In genomic region chr5:19626218-19626617, GRCh38 we compare ENCODE assay signal across 15 cellular contexts.
A peak's percentile ranks its signal among the peaks of the same experiment; 100 is the strongest.
DNase-seq lines count a peak whose midpoint lies in the region; ATAC-seq and TF ChIP-seq lines count a peak whose summit lies in the region.
"Had no signal": no experiment of that assay in that cellular context is flagged by ENCODE, and none has a peak within 500 bp of the region (broad histone marks: within the 10 kb centered on the region; RNA-seq: fewer than 3 reads in every experiment).

No MANE protein-coding gene starts in this region.

- H3K9me2 ChIP-seq in GM23338 (ENCODE audit: insufficient read depth) (0 out of 2 replicates have a peak, but pooled peaks cover 2% of the 10 kb centered on the region), SU-DHL-6 (replicated peaks; ENCODE audit: insufficient read depth, low read length) (no peaks in the 10 kb centered on the region), MM.1S (replicated peaks; ENCODE audit: insufficient read depth, low read length) (no peaks in the 10 kb centered on the region)

- POLR2A ChIA-PET in A673 (lab: Charles Lee; ENCODE audit: low non-redundant PET), result no interaction called here

- CTCF ChIA-PET in A673 (lab: Charles Lee), result no interaction called here

- TF ChIP-seq CTCF in GM23338 (conservative IDR thresholded peaks at IDR 0.05; ENCODE audit: low read depth in 2 of 2) (no peak), SU-DHL-6 (IDR thresholded peaks at IDR 0.05; ENCODE audit: insufficient read depth, low read length, poor library complexity, severe bottlenecking) (no peak), A673 (conservative IDR thresholded peaks at IDR 0.05; ENCODE audit: low read depth, low read length) (no peak), MM.1S (IDR thresholded peaks at IDR 0.05; ENCODE audit: low read length) (no peak)

- no peak for ATAC-seq in GM23338
- ATAC-seq: HCT116, HepG2 had no signal

- H3K79me2 ChIP-seq in GM23338 (replicated peaks; ENCODE audit: insufficient read depth), result no peaks in the 10 kb centered on the region
- no peaks in the 10 kb centered on the region for H3K79me2 ChIP-seq in SU-DHL-6 (ENCODE audit: insufficient read depth, low read length)
- H3K79me2 ChIP-seq in MM.1S (ENCODE audit: low read length), result no peaks in the 10 kb centered on the region

- H3K27me3 Mint-ChIP-seq in GM23338 (ENCODE audit: insufficient read depth, low read depth, poor library complexity), result peaks cover 2% of the 10 kb centered on the region

- H3K4me1 Mint-ChIP-seq in GM23338, result no peaks in the 10 kb centered on the region
- H3K4me1 Mint-ChIP-seq: CD14-positive monocyte; CD8-positive, alpha-beta memory T cell had no signal

- H4K20me1 ChIP-seq in GM23338 (replicated peaks; ENCODE audit: insufficient read depth) (no peaks in the 10 kb centered on the region), SU-DHL-6 (ENCODE audit: low read depth, low read length) (no peaks in the 10 kb centered on the region), MM.1S (ENCODE audit: insufficient read depth, low read length) (no peaks in the 10 kb centered on the region)

- H3K4me2 ChIP-seq in GM23338 (no peak overlapping the region), SU-DHL-6 (ENCODE audit: low read depth, low read length, poor library complexity, severe bottlenecking) (no peak overlapping the region), MM.1S (ENCODE audit: low read depth, low read length) (no peak overlapping the region)
- H3K4me2 ChIP-seq: KMS-11 had no signal

- H3K9ac ChIP-seq in SU-DHL-6 (ENCODE audit: low read length) (no peak overlapping the region), MM.1S (ENCODE audit: low read length) (no peak overlapping the region)
- H3K9ac ChIP-seq: KMS-11 had no signal

- DNase-seq in GM23338 (ENCODE audit: low spot score) (no peak), fibroblast of peridontal ligament (ENCODE audit: extremely low read depth) (peak; percentile 0), iPS-NIHi7 (ENCODE audit: extremely low spot score) (no peak), A673 (ENCODE audit: low spot score) (no peak), MM.1S (no peak), GOT3 (lab: John Stamatoyannopoulos, UW) (no peak)
- DNase-seq: Caco-2; CD8-positive, alpha-beta memory T cell; DND-41; GF-D8 had no signal

- H3K4me1 ChIP-seq in GM23338 (ENCODE audit: insufficient read depth), result no peaks in the 10 kb centered on the region
- no peaks in the 10 kb centered on the region for H3K4me1 ChIP-seq in A673 (ENCODE audit: insufficient read depth, low read length, poor library complexity, severe bottlenecking)
- H3K4me1 ChIP-seq in MM.1S (ENCODE audit: low read length), result no peaks in the 10 kb centered on the region
- H3K4me1 ChIP-seq: Caco-2 had no signal

- no peak overlapping the region for H3K27ac ChIP-seq in GM23338 (ENCODE audit: low read depth)
- no peak overlapping the region for H3K27ac ChIP-seq in SU-DHL-6 (ENCODE audit: low read depth, low read length)
- H3K27ac ChIP-seq in A673 (ENCODE audit: low read depth, low read length, poor library complexity, severe bottlenecking), result no peak overlapping the region
- H3K27ac ChIP-seq in MM.1S (ENCODE audit: low read length), result no peak overlapping the region
- H3K27ac ChIP-seq: KMS-11 had no signal

- BruUV-seq in A673 (replicated peaks; lab: Mats Ljungman, UMichigan), result no TSS peak

- no peaks in the 10 kb centered on the region for H3K36me3 Mint-ChIP-seq in GM23338 (ENCODE audit: low read depth)
- H3K36me3 Mint-ChIP-seq: CD14-positive monocyte; CD8-positive, alpha-beta memory T cell had no signal

- H3K9me3 ChIP-seq in SU-DHL-6 (ENCODE audit: insufficient read depth, low read length), result no peaks in the 10 kb centered on the region
- H3K9me3 ChIP-seq in A673 (ENCODE audit: low read depth, low read length, poor library complexity, severe bottlenecking), result no peaks in the 10 kb centered on the region
- no peaks in the 10 kb centered on the region for H3K9me3 ChIP-seq in MM.1S (replicated peaks; ENCODE audit: insufficient read depth, low read length)
- H3K9me3 ChIP-seq: Caco-2 had no signal

- intact Hi-C loops in A673 (cut with micrococcal nuclease; ENCODE audit: unreplicated experiment), result no loop called here

- no peak overlapping the region for H3K4me3 Mint-ChIP-seq in GM23338
- H3K4me3 Mint-ChIP-seq: CD14-positive monocyte; CD8-positive, alpha-beta memory T cell had no signal

- H3K27me3 ChIP-seq in GM23338 (ENCODE audit: insufficient read depth), result no peaks in the 10 kb centered on the region
- no peaks in the 10 kb centered on the region for H3K27me3 ChIP-seq in SU-DHL-6 (ENCODE audit: low read length)
- no peaks in the 10 kb centered on the region for H3K27me3 ChIP-seq in A673 (replicated peaks; ENCODE audit: insufficient read depth, low read depth, low read length, poor library complexity)
- H3K27me3 ChIP-seq in MM.1S (replicated peaks; ENCODE audit: insufficient read depth, low read length), result no peaks in the 10 kb centered on the region

- H3K36me3 ChIP-seq in GM23338 (ENCODE audit: insufficient read depth) (no peaks in the 10 kb centered on the region), SU-DHL-6 (ENCODE audit: low read length) (no peaks in the 10 kb centered on the region), A673 (ENCODE audit: insufficient read depth, low read length, poor library complexity, severe bottlenecking) (no peaks in the 10 kb centered on the region), MM.1S (replicated peaks; ENCODE audit: insufficient read depth, low read length) (no peaks in the 10 kb centered on the region)

- H3K4me3 ChIP-seq in GM23338 (no peak overlapping the region), SU-DHL-6 (ENCODE audit: insufficient read depth, low read length, poor library complexity, severe bottlenecking) (no peak overlapping the region), A673 (ENCODE audit: low read depth, low read length, poor library complexity, severe bottlenecking) (no peak overlapping the region), MM.1S (ENCODE audit: low read length) (no peak overlapping the region)

- H3K9me3 Mint-ChIP-seq in GM23338, result no peaks in the 10 kb centered on the region

- H3F3A ChIP-seq in GM23338 (replicated peaks; ENCODE audit: low read depth) (no peaks in the 10 kb centered on the region), SU-DHL-6 (ENCODE audit: insufficient read depth) (no peaks in the 10 kb centered on the region), MM.1S (ENCODE audit: insufficient read depth, low read length) (no peaks in the 10 kb centered on the region)

- 0 out of 2 replicates have a peak overlapping the region, but pooled peaks have one; percentile 44 for H2AFZ ChIP-seq in GM23338
- peak overlapping the region; percentile 65 for H2AFZ ChIP-seq in SU-DHL-6 (ENCODE audit: low read depth, low read length, severe bottlenecking)
- no peak overlapping the region for H2AFZ ChIP-seq in MM.1S (ENCODE audit: low read length)

- no peak overlapping the region for H3K27ac Mint-ChIP-seq in GM23338
- H3K27ac Mint-ChIP-seq: CD14-positive monocyte; CD8-positive, alpha-beta memory T cell had no signal

TF ChIP-seq in GM23338, 12 proteins besides CTCF, POLR2A, EP300 and RAD21 (continues in another document):
- TF ChIP-seq, protein P1, sequence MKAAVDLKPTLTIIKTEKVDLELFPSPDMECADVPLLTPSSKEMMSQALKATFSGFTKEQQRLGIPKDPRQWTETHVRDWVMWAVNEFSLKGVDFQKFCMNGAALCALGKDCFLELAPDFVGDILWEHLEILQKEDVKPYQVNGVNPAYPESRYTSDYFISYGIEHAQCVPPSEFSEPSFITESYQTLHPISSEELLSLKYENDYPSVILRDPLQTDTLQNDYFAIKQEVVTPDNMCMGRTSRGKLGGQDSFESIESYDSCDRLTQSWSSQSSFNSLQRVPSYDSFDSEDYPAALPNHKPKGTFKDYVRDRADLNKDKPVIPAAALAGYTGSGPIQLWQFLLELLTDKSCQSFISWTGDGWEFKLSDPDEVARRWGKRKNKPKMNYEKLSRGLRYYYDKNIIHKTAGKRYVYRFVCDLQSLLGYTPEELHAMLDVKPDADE (IDR thresholded peaks at IDR 0.05), result no peak
- TF ChIP-seq EZH2phosphoT487 (IDR thresholded peaks at IDR 0.05; ENCODE audit: unreplicated experiment) (no peak), JUNB (IDR thresholded peaks at IDR 0.05; ENCODE audit: unreplicated experiment) (no peak), ZNF331 (CRISPR knock-in tag; IDR thresholded peaks at IDR 0.05; ENCODE audit: low read depth) (no peak), ZNF114 (CRISPR knock-in tag; IDR thresholded peaks at IDR 0.05) (no peak), STAT1 (IDR thresholded peaks at IDR 0.05; ENCODE audit: unreplicated experiment) (no peak), NANOG (IDR thresholded peaks at IDR 0.05; ENCODE audit: borderline replicate concordance) (no peak), CREB1 (CRISPR knock-in tag; IDR thresholded peaks at IDR 0.05; ENCODE audit: low read depth) (no peak), EZH2 (IDR thresholded peaks at IDR 0.05; ENCODE audit: low read depth, unreplicated experiment) (no peak)
- TF ChIP-seq, protein P2, sequence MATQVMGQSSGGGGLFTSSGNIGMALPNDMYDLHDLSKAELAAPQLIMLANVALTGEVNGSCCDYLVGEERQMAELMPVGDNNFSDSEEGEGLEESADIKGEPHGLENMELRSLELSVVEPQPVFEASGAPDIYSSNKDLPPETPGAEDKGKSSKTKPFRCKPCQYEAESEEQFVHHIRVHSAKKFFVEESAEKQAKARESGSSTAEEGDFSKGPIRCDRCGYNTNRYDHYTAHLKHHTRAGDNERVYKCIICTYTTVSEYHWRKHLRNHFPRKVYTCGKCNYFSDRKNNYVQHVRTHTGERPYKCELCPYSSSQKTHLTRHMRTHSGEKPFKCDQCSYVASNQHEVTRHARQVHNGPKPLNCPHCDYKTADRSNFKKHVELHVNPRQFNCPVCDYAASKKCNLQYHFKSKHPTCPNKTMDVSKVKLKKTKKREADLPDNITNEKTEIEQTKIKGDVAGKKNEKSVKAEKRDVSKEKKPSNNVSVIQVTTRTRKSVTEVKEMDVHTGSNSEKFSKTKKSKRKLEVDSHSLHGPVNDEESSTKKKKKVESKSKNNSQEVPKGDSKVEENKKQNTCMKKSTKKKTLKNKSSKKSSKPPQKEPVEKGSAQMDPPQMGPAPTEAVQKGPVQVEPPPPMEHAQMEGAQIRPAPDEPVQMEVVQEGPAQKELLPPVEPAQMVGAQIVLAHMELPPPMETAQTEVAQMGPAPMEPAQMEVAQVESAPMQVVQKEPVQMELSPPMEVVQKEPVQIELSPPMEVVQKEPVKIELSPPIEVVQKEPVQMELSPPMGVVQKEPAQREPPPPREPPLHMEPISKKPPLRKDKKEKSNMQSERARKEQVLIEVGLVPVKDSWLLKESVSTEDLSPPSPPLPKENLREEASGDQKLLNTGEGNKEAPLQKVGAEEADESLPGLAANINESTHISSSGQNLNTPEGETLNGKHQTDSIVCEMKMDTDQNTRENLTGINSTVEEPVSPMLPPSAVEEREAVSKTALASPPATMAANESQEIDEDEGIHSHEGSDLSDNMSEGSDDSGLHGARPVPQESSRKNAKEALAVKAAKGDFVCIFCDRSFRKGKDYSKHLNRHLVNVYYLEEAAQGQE (IDR thresholded peaks at IDR 0.05; ENCODE audit: unreplicated experiment), result no peak
